ENCODE assay signal across 27 cellular contexts in the genomic region with DNA sequence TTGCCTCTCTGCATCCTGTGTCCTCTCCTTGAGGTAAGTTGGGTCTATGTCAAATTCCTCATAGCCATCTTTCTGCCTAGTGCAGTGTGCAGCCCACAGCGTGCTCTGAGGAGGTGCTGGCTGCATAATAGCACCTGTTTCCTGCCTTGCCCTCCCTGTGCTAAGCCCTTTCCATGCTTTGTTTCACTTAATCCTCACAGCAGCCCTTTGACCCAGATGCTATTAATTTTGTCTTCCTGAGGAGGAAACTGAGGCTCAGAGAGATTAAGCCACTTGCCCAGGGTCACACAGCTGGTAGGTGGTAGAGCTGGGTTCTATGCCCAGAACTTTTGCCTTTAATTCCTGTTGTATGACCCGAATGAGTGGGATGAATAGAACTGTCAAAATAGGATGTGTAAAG.
"Had no signal": no experiment of that assay in that cellular context is flagged by ENCODE, and none has a peak within 500 bp of the region (broad histone marks: within the 10 kb centered on the region; RNA-seq: fewer than 3 reads in every experiment).

No MANE protein-coding gene starts in this region.

- H3K4me2 ChIP-seq: KMS-11 had no signal

- ATAC-seq: Panc1, Right ventricle myocardium inferior, T-cell had no signal

- H3K4me3 Mint-ChIP-seq: activated CD4-positive, alpha-beta memory T cell treated with anti-CD3 and anti-CD28 coated beads for 36 hours; activated CD4-positive, alpha-beta T cell treated with anti-CD3 and anti-CD28 coated beads, Interleukin-2, amount 10 ng/mL, durations not matched to agents 7 days and 5 days; activated naive CD8-positive, alpha-beta T cell treated with anti-CD3 and anti-CD28 coated beads, Interleukin-2, amount 10 ng/mL, durations not matched to agents 7 days and 5 days; activated T-cell treated with anti-CD3 and anti-CD28 coated beads, Interleukin-2, amount 50 U/mL, for 72 hours; T-cell had no signal

- H3K4me1 ChIP-seq: adrenal gland had no signal

- H3K4me3 ChIP-seq: adrenal gland, SK-N-MC had no signal

- DNase-seq: activated CD4-positive, alpha-beta memory T cell treated with anti-CD3 and anti-CD28 coated beads for 36 hours; activated CD4-positive, alpha-beta T cell treated with anti-CD3 and anti-CD28 coated beads, Interleukin-2, amount 10 ng/mL, durations not matched to agents 7 days and 5 days; activated CD4-positive, CD25-positive, alpha-beta regulatory T cell; activated CD8-positive, alpha-beta memory T cell treated with anti-CD3 and anti-CD28 coated beads, Interleukin-2, amount 50 U/mL, for 4 hours; activated gamma-delta T cell treated with Interleukin-2 at 50 U/mL for 16 hours; activated naive CD4-positive, alpha-beta T cell treated with anti-CD3 and anti-CD28 coated beads, Interleukin-2, amount 50 U/mL, for 16 hours; activated naive CD8-positive, alpha-beta T cell treated with anti-CD3 and anti-CD28 coated beads, Interleukin-2, amount 10 ng/mL, durations not matched to agents 7 days and 5 days; activated T-cell treated with anti-CD3 and anti-CD28 coated beads, Interleukin-2, amount 50 U/mL, for 72 hours; adrenal gland; anterior cingulate cortex; NCI-H1092; NCI-H1417; NCI-H1694 treated with DMSO at 0.1 percent for 48 hours; NCI-H2029 treated with DMSO at 0.1 percent for 48 hours; NCI-H345; NCI-H510A; NCI-H526 treated with DMSO at 0.1 percent for 48 hours; NCI-H82; RPMI8226; T-cell; T-helper 2 cell; T1000 had no signal

- H3K4me1 Mint-ChIP-seq: T-cell had no signal

- H3K27me3 Mint-ChIP-seq: activated CD4-positive, alpha-beta memory T cell treated with anti-CD3 and anti-CD28 coated beads for 36 hours; activated CD4-positive, alpha-beta T cell treated with anti-CD3 and anti-CD28 coated beads, Interleukin-2, amount 10 ng/mL, durations not matched to agents 7 days and 5 days; activated naive CD8-positive, alpha-beta T cell treated with anti-CD3 and anti-CD28 coated beads, Interleukin-2, amount 10 ng/mL, durations not matched to agents 7 days and 5 days; T-cell had no signal

- H3K9ac ChIP-seq: KMS-11 had no signal

- H3K27ac Mint-ChIP-seq: activated CD4-positive, alpha-beta memory T cell treated with anti-CD3 and anti-CD28 coated beads for 36 hours; activated CD4-positive, alpha-beta T cell treated with anti-CD3 and anti-CD28 coated beads, Interleukin-2, amount 10 ng/mL, durations not matched to agents 7 days and 5 days; activated naive CD8-positive, alpha-beta T cell treated with anti-CD3 and anti-CD28 coated beads, Interleukin-2, amount 10 ng/mL, durations not matched to agents 7 days and 5 days; activated T-cell treated with anti-CD3 and anti-CD28 coated beads, Interleukin-2, amount 50 U/mL, for 72 hours; activated T-helper 2 cell treated with anti-CD3 and anti-CD28 coated beads, Interferon-gamma antibody, Interleukin-2, Interleukin-4, amounts not matched to agents 10 μg/mL and 5 μg/mL and 100 μg/mL, durations not matched to agents 14 hours and 24 hours and 36 hours; T-cell had no signal

- H3K9me3 ChIP-seq: adrenal gland had no signal

- H3K27ac ChIP-seq: adrenal gland, KMS-11, SK-N-MC had no signal

- H3K9me3 Mint-ChIP-seq: activated CD4-positive, alpha-beta memory T cell treated with anti-CD3 and anti-CD28 coated beads for 36 hours; activated CD4-positive, alpha-beta T cell treated with anti-CD3 and anti-CD28 coated beads, Interleukin-2, amount 10 ng/mL, durations not matched to agents 7 days and 5 days; activated naive CD8-positive, alpha-beta T cell treated with anti-CD3 and anti-CD28 coated beads, Interleukin-2, amount 10 ng/mL, durations not matched to agents 7 days and 5 days; activated T-cell treated with anti-CD3 and anti-CD28 coated beads, Interleukin-2, amount 50 U/mL, for 72 hours; activated T-helper 2 cell treated with anti-CD3 and anti-CD28 coated beads, Interferon-gamma antibody, Interleukin-2, Interleukin-4, amounts not matched to agents 10 μg/mL and 5 μg/mL and 100 μg/mL, durations not matched to agents 14 hours and 24 hours and 36 hours; T-cell had no signal

- H3K27me3 ChIP-seq: adrenal gland had no signal

- H3K36me3 ChIP-seq: adrenal gland had no signal
